15 cellular contexts compared by ENCODE assay signal in the genomic region with DNA sequence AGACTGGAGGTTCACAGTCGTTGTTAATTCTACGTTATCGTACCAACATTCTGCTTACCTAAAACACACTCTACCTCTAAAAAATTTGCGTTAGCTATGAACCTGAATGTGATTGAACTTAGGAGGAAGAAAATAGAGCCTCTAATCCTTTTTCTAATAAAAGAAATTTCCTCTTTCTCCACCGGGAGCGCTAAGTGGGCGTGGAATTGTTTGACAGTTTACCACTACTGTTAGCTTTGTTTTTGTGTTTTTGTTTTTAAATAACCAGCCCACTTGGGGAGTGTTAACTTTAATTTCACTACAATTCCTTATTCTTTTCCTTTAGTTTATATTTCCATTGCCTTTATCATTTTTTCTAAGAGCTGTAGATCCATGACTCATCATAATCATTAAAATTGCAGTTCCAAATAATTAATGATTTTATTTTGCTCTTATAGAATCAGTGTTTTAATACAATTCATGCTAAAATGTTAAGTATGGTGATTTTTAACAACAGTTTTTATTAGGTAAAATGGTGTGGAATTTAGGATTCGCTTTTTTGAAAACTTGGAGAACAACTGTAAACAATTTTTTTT. TPM values are rescaled to one million over a fixed set of nuclear protein-coding genes. Genes with fewer than 3 reads are reported as not detected.
DNase-seq lines count a peak whose midpoint lies in the region; ATAC-seq, FAIRE-seq and TF ChIP-seq lines count a peak whose summit lies in the region.
"Had no signal": no experiment of that assay in that cellular context is flagged by ENCODE, and none has a peak within 500 bp of the region (broad histone marks: within the 10 kb centered on the region; RNA-seq: fewer than 3 reads in every experiment).

No MANE protein-coding gene starts in this region.

- POLR2A ChIA-PET in A673 (lab: Charles Lee; ENCODE audit: low non-redundant PET): no interaction called here

- H3K27ac ChIP-seq in A673 (ENCODE audit: low read depth, low read length, poor library complexity, severe bottlenecking): no peak overlapping the region
- H3K27ac ChIP-seq: heart left ventricle had no signal

- CTCF ChIA-PET in A673 (lab: Charles Lee): interaction anchor here (0.8 kb wide), 1 partner anchor 15 kb away, joined by 10 read pairs; no protein-coding TSS in a partner anchor

- no peak overlapping the region for H3K4me3 Mint-ChIP-seq in CD14-positive monocyte
- H3K4me3 Mint-ChIP-seq: activated CD4-positive, alpha-beta memory T cell treated with anti-CD3 and anti-CD28 coated beads, Interleukin-2, amount 10 ng/mL, durations not matched to agents 7 days and 5 days; brain; CD4-positive, CD25-positive, alpha-beta regulatory T cell had no signal

- FAIRE-seq in RCC 7860 (lab: Jason Lieb, UNC): peak; percentile 25

- no peak for ATAC-seq in activated CD4-positive, CD25-positive, alpha-beta regulatory T cell treated with anti-CD3 and anti-CD28 coated beads, Interleukin-2, amount 50 U/mL, for 24 hours
- ATAC-seq in HG02759 (IDR thresholded peaks at IDR 0.05; ENCODE audit: unreplicated experiment): no peak
- ATAC-seq: left cardiac atrium had no signal

- no peaks in the 10 kb centered on the region for H3K4me1 ChIP-seq in A673 (ENCODE audit: insufficient read depth, low read length, poor library complexity, severe bottlenecking)

- peaks cover 5% of the 10 kb centered on the region for H3K4me1 Mint-ChIP-seq in CD14-positive monocyte

- no peak overlapping the region for H3K4me3 ChIP-seq in A673 (ENCODE audit: low read depth, low read length, poor library complexity, severe bottlenecking)
- H3K4me3 ChIP-seq in fibroblast of mammary gland (ENCODE audit: control insufficient read depth, low read depth, low read length): no peak overlapping the region
- H3K4me3 ChIP-seq: heart left ventricle had no signal

- H3K27ac Mint-ChIP-seq in CD14-positive monocyte: no peak overlapping the region
- H3K27ac Mint-ChIP-seq: activated CD4-positive, alpha-beta memory T cell treated with anti-CD3 and anti-CD28 coated beads, Interleukin-2, amount 10 ng/mL, durations not matched to agents 7 days and 5 days had no signal

- intact Hi-C loops in A673 (cut with micrococcal nuclease; ENCODE audit: unreplicated experiment) (no loop called here), CD14-positive monocyte (cut with micrococcal nuclease) (no loop called here)

- peaks cover 68 to 82% of the 10 kb centered on the region in 2 donors for H3K36me3 Mint-ChIP-seq in CD14-positive monocyte

- no TSS peak for BruUV-seq in A673 (replicated peaks; lab: Mats Ljungman, UMichigan)

- peaks cover 21% of the 10 kb centered on the region for H3K36me3 ChIP-seq in A673 (ENCODE audit: insufficient read depth, low read length, poor library complexity, severe bottlenecking)

- peak; percentile 49; the same call in 1 of the 2 replicates for TF ChIP-seq CTCF in A673 (conservative IDR thresholded peaks at IDR 0.05; ENCODE audit: low read depth, low read length)
- peak; percentile 30 for TF ChIP-seq CTCF in fibroblast of mammary gland (conservative IDR thresholded peaks at IDR 0.05; ENCODE audit: control insufficient read depth, insufficient read depth, low read depth, low read length)
- no peak for TF ChIP-seq CTCF in CD14-positive monocyte (IDR thresholded peaks at IDR 0.05)

- H3K9me3 ChIP-seq in A673 (ENCODE audit: low read depth, low read length, poor library complexity, severe bottlenecking): no peaks in the 10 kb centered on the region
- H3K9me3 ChIP-seq: heart left ventricle had no signal

- no peaks in the 10 kb centered on the region for H3K9me3 Mint-ChIP-seq in CD14-positive monocyte
- H3K9me3 Mint-ChIP-seq: activated CD4-positive, alpha-beta memory T cell treated with anti-CD3 and anti-CD28 coated beads, Interleukin-2, amount 10 ng/mL, durations not matched to agents 7 days and 5 days; CD4-positive, CD25-positive, alpha-beta regulatory T cell had no signal

- DNase-seq in A673 (ENCODE audit: low spot score): peak; percentile 11
- DNase-seq in ELR (ENCODE audit: low read depth): peak; percentile 45
- no peak for DNase-seq in RCC 7860 (ENCODE audit: low spot score)
- no peak for DNase-seq in fibroblast of mammary gland (ENCODE audit: low read depth)
- DNase-seq in NCI-H510A (lab: John Stamatoyannopoulos, UW): no peak
- DNase-seq in CD14-positive monocyte (ENCODE audit: low spot score): no peak
- DNase-seq: activated CD4-positive, alpha-beta memory T cell treated with anti-CD3 and anti-CD28 coated beads, Interleukin-2, amount 10 ng/mL, durations not matched to agents 7 days and 5 days; activated gamma-delta T cell; CD4-positive, CD25-positive, alpha-beta regulatory T cell; heart left ventricle; left cardiac atrium; T-helper 9 cell had no signal

- peaks cover 0 to 1% (median 0%) of the 10 kb centered on the region in 3 donors for H3K27me3 Mint-ChIP-seq in CD14-positive monocyte (ENCODE audit: low read depth in 3 of 3)
- H3K27me3 Mint-ChIP-seq: activated CD4-positive, alpha-beta memory T cell treated with anti-CD3 and anti-CD28 coated beads, Interleukin-2, amount 10 ng/mL, durations not matched to agents 7 days and 5 days; brain; CD4-positive, CD25-positive, alpha-beta regulatory T cell had no signal

- no peaks in the 10 kb centered on the region for H3K27me3 ChIP-seq in A673 (replicated peaks; ENCODE audit: insufficient read depth, low read depth, low read length, poor library complexity)
- H3K27me3 ChIP-seq: heart left ventricle had no signal

RNA-seq across cellular contexts. Expression of gene ITM2C, which starts 55.0 kb away (rescaled TPM):
- total RNA-seq in A673 (2021): 283 and 293 TPM in 2 replicates
- polyA plus RNA-seq in CD14-positive monocyte: 1 to 10 TPM; 2.9 to 3.2 TPM

Comparison
In these comparisons a context has a peak if more than half of its experiments do, and no peak if none do; other contexts are left out.
1. DNase-seq: peak in A673 (single experiment) and ELR (single experiment); none in RCC 7860 (single experiment), fibroblast of mammary gland (single experiment), NCI-H510A (single experiment) and CD14-positive monocyte (single experiment).